Comparison of ENCODE assay signal across 8 cellular contexts in the genomic region with DNA sequence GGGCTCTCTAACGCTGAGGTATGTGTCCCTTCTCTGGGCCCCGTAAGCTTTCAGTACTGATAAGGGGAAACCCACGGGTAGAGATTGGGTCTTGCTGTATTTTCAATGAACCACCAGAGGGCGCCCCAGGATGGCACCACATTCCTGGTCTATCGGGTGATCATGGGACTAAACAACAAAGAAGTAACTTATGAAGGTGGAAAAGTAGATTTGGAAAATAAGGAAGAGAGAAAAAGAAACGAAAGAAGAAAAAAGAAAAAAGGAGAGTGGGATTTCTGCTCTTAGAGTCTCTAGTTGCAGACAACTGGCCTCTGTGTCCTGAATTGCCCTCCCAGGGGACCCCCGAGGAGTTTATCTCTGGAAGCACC.
DNase-seq lines count a peak whose midpoint lies in the region; ATAC-seq and TF ChIP-seq lines count a peak whose summit lies in the region.

No MANE protein-coding gene starts in this region.

- no peak overlapping the region for H3K27ac ChIP-seq in neutrophil
- no peak overlapping the region for H3K27ac ChIP-seq in thoracic aorta

- H3K27me3 ChIP-seq in neutrophil (no peaks in the 10 kb centered on the region), thoracic aorta (replicated peaks; ENCODE audit: insufficient read depth) (no peaks in the 10 kb centered on the region)

- H3K36me3 ChIP-seq in ES-I3 (ENCODE audit: insufficient read depth, low read length) (no peaks in the 10 kb centered on the region), neutrophil (peaks cover 14% of the 10 kb centered on the region), thoracic aorta (peaks cover 4% of the 10 kb centered on the region)

- peak overlapping the region; percentile 27; the same call in 1 of the 2 replicates for H3K9ac ChIP-seq in ES-I3 (ENCODE audit: low read depth, low read length)

- ATAC-seq in GM21786 (IDR thresholded peaks at IDR 0.05; ENCODE audit: unreplicated experiment) = peak; percentile 88
- ATAC-seq in thoracic aorta (ENCODE audit: insufficient number of reproducible peaks, low FRiP score, low read depth) = no peak

- no peaks in the 10 kb centered on the region; the same call in none of the 2 replicates for H3K4me1 ChIP-seq in ES-I3 (ENCODE audit: insufficient read depth, low read length)
- H3K4me1 ChIP-seq in neutrophil (ENCODE audit: control insufficient read depth in 1 of 2, insufficient read depth in 1 of 2, low read depth in 1 of 2, low read length in 1 of 2) = peaks cover 6 to 15% of the 10 kb centered on the region in 2 experiments
- H3K4me1 ChIP-seq in thoracic aorta (ENCODE audit: control insufficient read depth in 1 of 2, low read depth in 2 of 2) = peaks cover 17 to 28% of the 10 kb centered on the region in 2 donors

- H3K9me3 ChIP-seq in ES-I3 (ENCODE audit: control insufficient read depth, insufficient read depth, low read length) (no peaks in the 10 kb centered on the region), neutrophil (no peaks in the 10 kb centered on the region), thoracic aorta (no peaks in the 10 kb centered on the region)

- in situ Hi-C loops in KBM-7 (cut with MboI; ENCODE audit: low pct_unique_long_range_greater_than_20kb, low sequenced_read_pairs) = loop anchor here (25.0 kb wide), 1 partner anchor 430 kb away; a partner anchor contains a TSS

- peak; percentile 92 for TF ChIP-seq CTCF in fibroblast of villous mesenchyme (IDR thresholded peaks at IDR 0.05; ENCODE audit: insufficient read depth, low read depth, low read length)
- TF ChIP-seq CTCF in neutrophil (IDR thresholded peaks at IDR 0.05) = peak; percentile 84
- TF ChIP-seq CTCF in thoracic aorta (IDR thresholded peaks at IDR 0.05) = peak; percentile 92

- DNase-seq in KBM-7 = peak; percentile 82
- peak; percentile 68 for DNase-seq in RKO (ENCODE audit: low spot score)
- peak; percentile 59 to 72 for DNase-seq in activated T-helper 1 cell treated with anti-CD3 and anti-CD28 coated beads, Interleukin-2, amount 50 U/mL, for 16 hours (ENCODE audit: low read depth in 1 of 2, low spot score in 1 of 2)
- DNase-seq in fibroblast of villous mesenchyme (ENCODE audit: low read depth) = peak; percentile 85
- DNase-seq in thoracic aorta (ENCODE audit: low spot score) = no peak

- H3K4me3 ChIP-seq in fibroblast of villous mesenchyme (ENCODE audit: low read depth, low read length) (no peak overlapping the region), neutrophil (ENCODE audit: low read depth in 1 of 2, low read length in 1 of 2) (no peak overlapping the region), thoracic aorta (peak overlapping the region; percentile 23)
